In the genomic region with DNA sequence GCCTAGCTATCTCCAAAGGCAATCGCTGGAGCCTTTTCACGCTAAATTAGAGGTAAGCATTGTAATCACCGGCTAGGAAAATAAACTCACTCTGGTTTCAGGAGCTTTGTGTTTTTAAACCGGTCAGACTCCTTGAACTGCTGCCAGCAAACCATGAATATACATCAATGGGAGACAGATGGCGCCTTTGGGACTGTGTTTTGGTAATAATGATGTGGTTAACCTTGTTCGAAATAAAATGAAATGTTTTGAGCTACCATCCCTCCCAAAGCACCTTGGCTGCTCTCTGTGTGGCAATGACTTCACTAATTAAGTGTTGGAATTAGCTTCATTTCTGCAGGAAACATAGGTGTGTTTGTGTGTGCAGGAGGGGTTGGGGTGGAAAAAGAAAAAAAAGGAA, we compare ENCODE assay signal across 11 cellular contexts.
DNase-seq lines count a peak whose midpoint lies in the region; FAIRE-seq and TF ChIP-seq lines count a peak whose summit lies in the region.
"Had no signal": no experiment of that assay in that cellular context is flagged by ENCODE, and none has a peak within 500 bp of the region (broad histone marks: within the 10 kb centered on the region; RNA-seq: fewer than 3 reads in every experiment).

No MANE protein-coding gene starts in this region.

- no peak overlapping the region for H3K4me3 ChIP-seq in tibial artery

- H3K9me3 Mint-ChIP-seq in activated CD4-positive, alpha-beta memory T cell treated with anti-CD3 and anti-CD28 coated beads, Interleukin-2, amount 10 ng/mL, durations not matched to agents 7 days and 5 days, result no peaks in the 10 kb centered on the region

- no peak overlapping the region for H3K4me3 Mint-ChIP-seq in activated CD4-positive, alpha-beta memory T cell treated with anti-CD3 and anti-CD28 coated beads, Interleukin-2, amount 10 ng/mL, durations not matched to agents 7 days and 5 days
- H3K4me3 Mint-ChIP-seq: nephron progenitor cell had no signal

- no peaks in the 10 kb centered on the region for H3K36me3 ChIP-seq in tibial artery

- CTCF ChIA-PET in activated CD4-positive, alpha-beta memory T cell treated with anti-CD3 and anti-CD28 coated beads, Interleukin-2, amount 10 ng/mL, durations not matched to agents 7 days and 5 days (lab: Charles Lee), result interaction anchor here (0.6 kb wide), 1 partner anchor 1675 kb away, joined by 6 read pairs; no protein-coding TSS in a partner anchor

- H3K9me3 ChIP-seq in tibial artery, result no peaks in the 10 kb centered on the region

- no peak for TF ChIP-seq POLR2A in GM12892 (IDR thresholded peaks at IDR 0.05; ENCODE audit: low read depth, low read length)

- H3K4me1 ChIP-seq in tibial artery, result no peaks in the 10 kb centered on the region

- TF ChIP-seq CTCF in tibial artery (IDR thresholded peaks at IDR 0.05), result no peak

- POLR2A ChIA-PET in activated CD4-positive, alpha-beta memory T cell treated with anti-CD3 and anti-CD28 coated beads, Interleukin-2, amount 10 ng/mL, durations not matched to agents 7 days and 5 days (lab: Charles Lee), result no interaction called here

- H3K27ac ChIP-seq in tibial artery, result no peak overlapping the region

- no peak overlapping the region for H3K27ac Mint-ChIP-seq in activated CD4-positive, alpha-beta memory T cell treated with anti-CD3 and anti-CD28 coated beads, Interleukin-2, amount 10 ng/mL, durations not matched to agents 7 days and 5 days
- H3K27ac Mint-ChIP-seq: nephron progenitor cell had no signal

- intact Hi-C loops in tibial artery (cut with DNase I; ENCODE audit: low total_unique reads), result no loop called here

- H3K27me3 ChIP-seq in tibial artery, result no peaks in the 10 kb centered on the region

- FAIRE-seq in GM12892 (lab: Jason Lieb, UNC), result no peak

- H3K4me1 Mint-ChIP-seq in activated CD4-positive, alpha-beta memory T cell treated with anti-CD3 and anti-CD28 coated beads, Interleukin-2, amount 10 ng/mL, durations not matched to agents 7 days and 5 days, result no peaks in the 10 kb centered on the region

- no peaks in the 10 kb centered on the region for H3K36me3 Mint-ChIP-seq in activated CD4-positive, alpha-beta memory T cell treated with anti-CD3 and anti-CD28 coated beads, Interleukin-2, amount 10 ng/mL, durations not matched to agents 7 days and 5 days (ENCODE audit: low read depth)

- DNase-seq in DMS53 (lab: John Stamatoyannopoulos, UW), result peak; percentile 89
- peak; percentile 17 to 68 for DNase-seq in NCI-H1930 (lab: John Stamatoyannopoulos, UW)
- DNase-seq in SHP77 (lab: John Stamatoyannopoulos, UW), result peak; percentile 1 to 15
- DNase-seq in iris pigment epithelial cell (ENCODE audit: low read depth), result peak; percentile 64
- DNase-seq in activated CD4-positive, alpha-beta memory T cell treated with anti-CD3 and anti-CD28 coated beads, Interleukin-2, amount 10 ng/mL, durations not matched to agents 7 days and 5 days, result no peak
- DNase-seq in GM12892 (ENCODE audit: insufficient read length), result no peak
- DNase-seq in inferior parietal cortex (ENCODE audit: extremely low spot score), result no peak
- DNase-seq in tibial artery, result no peak
- DNase-seq: activated CD4-positive, alpha-beta T cell treated with anti-CD3 and anti-CD28 coated beads, Interleukin-2, amount 50 U/mL, for 48 hours; HCEC 1CT; nephron progenitor cell had no signal

- H3K27me3 Mint-ChIP-seq in activated CD4-positive, alpha-beta memory T cell treated with anti-CD3 and anti-CD28 coated beads, Interleukin-2, amount 10 ng/mL, durations not matched to agents 7 days and 5 days, result no peaks in the 10 kb centered on the region

Comparison
In these comparisons a context has a peak if more than half of its experiments do, and no peak if none do; other contexts are left out.
1. DNase-seq: peak in DMS53 (single experiment), NCI-H1930 (2 of 2), SHP77 (2 of 2) and iris pigment epithelial cell (single experiment); none in activated CD4-positive, alpha-beta memory T cell treated with anti-CD3 and anti-CD28 coated beads, Interleukin-2, amount 10 ng/mL, durations not matched to agents 7 days and 5 days (single experiment), GM12892 (single experiment), inferior parietal cortex (single experiment) and tibial artery (0 of 2).